In genomic region chr6:139577991-139578604, GRCh38 we compare ENCODE assay signal across 11 cellular contexts.
DNase-seq lines count a peak whose midpoint lies in the region; ATAC-seq and TF ChIP-seq lines count a peak whose summit lies in the region.
"Had no signal": no experiment of that assay in that cellular context is flagged by ENCODE, and none has a peak within 500 bp of the region (broad histone marks: within the 10 kb centered on the region; RNA-seq: fewer than 3 reads in every experiment).

No MANE protein-coding gene starts in this region.

- H3K27ac ChIP-seq in endodermal cell (ENCODE audit: low read depth, low read length) = peak overlapping the region; percentile 73
- H3K27ac ChIP-seq in neural progenitor cell = no peak overlapping the region

- H3K4me3 ChIP-seq in endodermal cell (ENCODE audit: low read length) (no peak overlapping the region), neural progenitor cell (no peak overlapping the region)

- no peaks in the 10 kb centered on the region for H3K79me2 ChIP-seq in neural progenitor cell (ENCODE audit: low read depth)

- H2AFZ ChIP-seq in neural progenitor cell (replicated peaks) = no peak overlapping the region

- H3K36me3 ChIP-seq in endodermal cell (ENCODE audit: control insufficient read depth, insufficient read depth, low read length) (no peaks in the 10 kb centered on the region), neural progenitor cell (no peaks in the 10 kb centered on the region)

- no peaks in the 10 kb centered on the region for H3F3A ChIP-seq in neural progenitor cell (ENCODE audit: low read depth)

- H3K4me1 ChIP-seq in endodermal cell (ENCODE audit: control insufficient read depth, insufficient read depth, low read length) (no peaks in the 10 kb centered on the region), neural progenitor cell (no peaks in the 10 kb centered on the region)

- H3K27me3 Mint-ChIP-seq in endodermal cell (ENCODE audit: insufficient read depth) (peaks cover 2% of the 10 kb centered on the region), neural progenitor cell (ENCODE audit: insufficient read depth, low read depth) (peaks cover 3% of the 10 kb centered on the region)

- DNase-seq in AG08396 (ENCODE audit: low spot score) (peak; percentile 81), endodermal cell (no peak), neural progenitor cell (ENCODE audit: low spot score) (no peak), SIG-M5 treated with dmso at 0.1 percent for 504 hours (lab: John Stamatoyannopoulos, UW; ENCODE audit: unreplicated experiment) (no peak)
- DNase-seq in stimulated activated CD4-positive, alpha-beta T cell treated with anti-CD3 and anti-CD28 coated beads, Interleukin-2, amount 100 ng/mL, for 24 hours = no peak
- DNase-seq: CD4-positive, CD25-positive, alpha-beta regulatory T cell; naive thymus-derived CD4-positive, alpha-beta T cell; NCI-H2107 had no signal

- no peaks in the 10 kb centered on the region for H3K36me3 Mint-ChIP-seq in endodermal cell (ENCODE audit: low read depth)
- no peaks in the 10 kb centered on the region for H3K36me3 Mint-ChIP-seq in neural progenitor cell
- H3K36me3 Mint-ChIP-seq: CD4-positive, CD25-positive, alpha-beta regulatory T cell had no signal

- H3K27ac Mint-ChIP-seq in endodermal cell (no peak overlapping the region), neural progenitor cell (peak overlapping the region; percentile 22)
- H3K27ac Mint-ChIP-seq: CD4-positive, CD25-positive, alpha-beta regulatory T cell; naive thymus-derived CD4-positive, alpha-beta T cell had no signal

- H3K4me3 Mint-ChIP-seq in endodermal cell (no peak overlapping the region), neural progenitor cell (no peak overlapping the region)
- H3K4me3 Mint-ChIP-seq: CD4-positive, CD25-positive, alpha-beta regulatory T cell; naive thymus-derived CD4-positive, alpha-beta T cell had no signal

- H3K9ac ChIP-seq in endodermal cell (ENCODE audit: extremely low read depth, low read length, poor library complexity, severe bottlenecking) = no peak overlapping the region
- H3K9ac ChIP-seq in neural progenitor cell = no peak overlapping the region

- peaks cover 5% of the 10 kb centered on the region for H3K4me1 Mint-ChIP-seq in endodermal cell
- H3K4me1 Mint-ChIP-seq in neural progenitor cell = peaks cover 24% of the 10 kb centered on the region

- H3K9me3 ChIP-seq in endodermal cell (ENCODE audit: control insufficient read depth, low read length) = no peaks in the 10 kb centered on the region
- no peaks in the 10 kb centered on the region for H3K9me3 ChIP-seq in neural progenitor cell (ENCODE audit: low read depth)

- H3K4me2 ChIP-seq in neural progenitor cell = no peak overlapping the region

- H3K9me3 Mint-ChIP-seq in endodermal cell (no peaks in the 10 kb centered on the region), neural progenitor cell (no peaks in the 10 kb centered on the region)

- TF ChIP-seq EP300 in Ishikawa (IDR thresholded peaks at IDR 0.05; ENCODE audit: borderline replicate concordance) = peak; percentile 21; the same call in 1 of the 2 replicates

- H4K20me1 ChIP-seq in neural progenitor cell (ENCODE audit: low read depth) = no peaks in the 10 kb centered on the region

- TF ChIP-seq RAD21 in Ishikawa (IDR thresholded peaks at IDR 0.05; ENCODE audit: low read depth) = no peak

- WGBS in endodermal cell (ENCODE audit: insufficient coverage in 1 of 2, insufficient read length in 1 of 2), 2 experiments = 76 to 90% methylated on average over 2 to 4 of the region's 4 CpGs

- ATAC-seq in GM21526 (IDR thresholded peaks at IDR 0.05; ENCODE audit: low FRiP score, unreplicated experiment) (no peak), HG03460 (IDR thresholded peaks at IDR 0.05; ENCODE audit: unreplicated experiment) (no peak)
- ATAC-seq: naive thymus-derived CD4-positive, alpha-beta T cell had no signal

- TF ChIP-seq CTCF in endodermal cell (conservative IDR thresholded peaks at IDR 0.05) (no peak), neural progenitor cell (IDR thresholded peaks at IDR 0.05) (no peak)

- no peaks in the 10 kb centered on the region for H3K27me3 ChIP-seq in endodermal cell (ENCODE audit: control insufficient read depth, insufficient read depth, low read length, poor library complexity, severe bottlenecking)
- no peaks in the 10 kb centered on the region for H3K27me3 ChIP-seq in neural progenitor cell

TF ChIP-seq in Ishikawa, 13 proteins besides CTCF, POLR2A, EP300 and RAD21:
- TF ChIP-seq NFIC (IDR thresholded peaks at IDR 0.05) = no peak
- TF ChIP-seq, protein P1, sequence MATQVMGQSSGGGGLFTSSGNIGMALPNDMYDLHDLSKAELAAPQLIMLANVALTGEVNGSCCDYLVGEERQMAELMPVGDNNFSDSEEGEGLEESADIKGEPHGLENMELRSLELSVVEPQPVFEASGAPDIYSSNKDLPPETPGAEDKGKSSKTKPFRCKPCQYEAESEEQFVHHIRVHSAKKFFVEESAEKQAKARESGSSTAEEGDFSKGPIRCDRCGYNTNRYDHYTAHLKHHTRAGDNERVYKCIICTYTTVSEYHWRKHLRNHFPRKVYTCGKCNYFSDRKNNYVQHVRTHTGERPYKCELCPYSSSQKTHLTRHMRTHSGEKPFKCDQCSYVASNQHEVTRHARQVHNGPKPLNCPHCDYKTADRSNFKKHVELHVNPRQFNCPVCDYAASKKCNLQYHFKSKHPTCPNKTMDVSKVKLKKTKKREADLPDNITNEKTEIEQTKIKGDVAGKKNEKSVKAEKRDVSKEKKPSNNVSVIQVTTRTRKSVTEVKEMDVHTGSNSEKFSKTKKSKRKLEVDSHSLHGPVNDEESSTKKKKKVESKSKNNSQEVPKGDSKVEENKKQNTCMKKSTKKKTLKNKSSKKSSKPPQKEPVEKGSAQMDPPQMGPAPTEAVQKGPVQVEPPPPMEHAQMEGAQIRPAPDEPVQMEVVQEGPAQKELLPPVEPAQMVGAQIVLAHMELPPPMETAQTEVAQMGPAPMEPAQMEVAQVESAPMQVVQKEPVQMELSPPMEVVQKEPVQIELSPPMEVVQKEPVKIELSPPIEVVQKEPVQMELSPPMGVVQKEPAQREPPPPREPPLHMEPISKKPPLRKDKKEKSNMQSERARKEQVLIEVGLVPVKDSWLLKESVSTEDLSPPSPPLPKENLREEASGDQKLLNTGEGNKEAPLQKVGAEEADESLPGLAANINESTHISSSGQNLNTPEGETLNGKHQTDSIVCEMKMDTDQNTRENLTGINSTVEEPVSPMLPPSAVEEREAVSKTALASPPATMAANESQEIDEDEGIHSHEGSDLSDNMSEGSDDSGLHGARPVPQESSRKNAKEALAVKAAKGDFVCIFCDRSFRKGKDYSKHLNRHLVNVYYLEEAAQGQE (IDR thresholded peaks at IDR 0.05; ENCODE audit: low read depth) = no peak
- no peak for TF ChIP-seq TCF12 (IDR thresholded peaks at IDR 0.05; ENCODE audit: low read depth)
- TF ChIP-seq TEAD4 (IDR thresholded peaks at IDR 0.05) = no peak
- TF ChIP-seq EGR1 (IDR thresholded peaks at IDR 0.05) = no peak
- TF ChIP-seq CREB1 (IDR thresholded peaks at IDR 0.05; ENCODE audit: low read depth) = no peak
- no peak for TF ChIP-seq CEBPB (IDR thresholded peaks at IDR 0.05)
- no peak for TF ChIP-seq ZBTB7A (IDR thresholded peaks at IDR 0.05; ENCODE audit: low read depth)
- TF ChIP-seq, protein P2, sequence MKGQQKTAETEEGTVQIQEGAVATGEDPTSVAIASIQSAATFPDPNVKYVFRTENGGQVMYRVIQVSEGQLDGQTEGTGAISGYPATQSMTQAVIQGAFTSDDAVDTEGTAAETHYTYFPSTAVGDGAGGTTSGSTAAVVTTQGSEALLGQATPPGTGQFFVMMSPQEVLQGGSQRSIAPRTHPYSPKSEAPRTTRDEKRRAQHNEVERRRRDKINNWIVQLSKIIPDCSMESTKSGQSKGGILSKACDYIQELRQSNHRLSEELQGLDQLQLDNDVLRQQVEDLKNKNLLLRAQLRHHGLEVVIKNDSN (IDR thresholded peaks at IDR 0.05) = no peak
- TF ChIP-seq, protein P3, sequence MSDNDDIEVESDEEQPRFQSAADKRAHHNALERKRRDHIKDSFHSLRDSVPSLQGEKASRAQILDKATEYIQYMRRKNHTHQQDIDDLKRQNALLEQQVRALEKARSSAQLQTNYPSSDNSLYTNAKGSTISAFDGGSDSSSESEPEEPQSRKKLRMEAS (IDR thresholded peaks at IDR 0.05) = no peak
- TF ChIP-seq TAF1 (IDR thresholded peaks at IDR 0.05; ENCODE audit: low read depth) = no peak
- TF ChIP-seq FOXM1 (IDR thresholded peaks at IDR 0.05; ENCODE audit: borderline replicate concordance, low read depth) = no peak
- no peak for TF ChIP-seq YY1 (IDR thresholded peaks at IDR 0.05; ENCODE audit: low read depth)
TF ChIP-seq in Ishikawa: peak in this region for 0.
